ENCODE assay signal across 8 cellular contexts in the genomic region with DNA sequence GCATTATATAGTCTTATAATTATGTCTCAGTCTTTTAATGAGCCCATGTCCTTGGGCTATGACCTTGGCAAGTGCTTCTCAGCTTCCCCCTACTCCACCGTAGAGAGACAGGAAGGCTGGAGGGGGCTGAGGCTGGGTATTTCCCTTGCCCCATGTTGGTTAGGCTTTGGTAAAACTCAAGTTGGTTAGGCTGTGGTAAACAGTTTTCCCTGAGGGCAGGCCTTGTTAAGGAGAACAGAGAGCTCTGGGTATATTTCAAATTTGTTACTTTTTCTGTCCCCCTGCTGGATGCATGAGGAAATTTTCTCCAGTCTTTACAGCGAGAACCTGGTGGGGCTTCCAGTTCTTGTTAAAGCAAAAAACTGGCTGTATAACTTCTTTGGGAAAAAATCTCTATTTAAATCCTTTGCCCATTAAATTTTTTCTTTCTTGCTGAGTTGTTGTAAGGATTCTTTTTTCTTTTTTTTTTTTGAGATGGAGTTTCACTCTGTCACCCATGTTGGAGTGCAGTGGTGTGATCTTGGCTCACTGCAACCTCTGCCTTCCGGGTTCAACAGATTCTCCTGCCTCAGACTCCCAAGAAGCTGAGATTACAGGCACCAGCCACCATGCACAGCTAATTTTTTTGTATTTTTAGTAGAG. TPM values are rescaled to one million over a fixed set of nuclear protein-coding genes. Genes with fewer than 3 reads are reported as not detected.
DNase-seq lines count a peak whose midpoint lies in the region; ATAC-seq, FAIRE-seq and TF ChIP-seq lines count a peak whose summit lies in the region.

No MANE protein-coding gene starts in this region.

- no peak overlapping the region for H3K27ac Mint-ChIP-seq in astrocyte (ENCODE audit: unreplicated experiment)

- H3K36me3 ChIP-seq in astrocyte (ENCODE audit: insufficient read depth, low read length), result no peaks in the 10 kb centered on the region

- no peaks in the 10 kb centered on the region for H3K9me3 Mint-ChIP-seq in astrocyte (ENCODE audit: unreplicated experiment)

- H3K36me3 Mint-ChIP-seq in astrocyte (ENCODE audit: low read depth, unreplicated experiment), result no peaks in the 10 kb centered on the region

- H2AFZ ChIP-seq in astrocyte (ENCODE audit: low read depth, low read length), result peak overlapping the region; percentile 11

- no peaks in the 10 kb centered on the region for H3K79me2 ChIP-seq in astrocyte (ENCODE audit: insufficient read depth, low read length)

- peaks cover 8% of the 10 kb centered on the region for H3K4me1 Mint-ChIP-seq in astrocyte (ENCODE audit: low read depth, unreplicated experiment)

- no peak for FAIRE-seq in D721Med (lab: Jason Lieb, UNC)
- no peak for FAIRE-seq in astrocyte (lab: Jason Lieb, UNC)
- FAIRE-seq in RCC 7860 (lab: Jason Lieb, UNC), result no peak

- no peaks in the 10 kb centered on the region for H4K20me1 ChIP-seq in astrocyte (ENCODE audit: insufficient read depth, low read length)

- DNase-seq in D721Med (ENCODE audit: insufficient read length, low spot score) (no peak), NCI-H526 (lab: John Stamatoyannopoulos, UW) (peak; percentile 15 to 51), astrocyte (ENCODE audit: low read depth) (no peak), left kidney (ENCODE audit: low read depth, low spot score) (peak; percentile 36), NCI-H774 (lab: John Stamatoyannopoulos, UW) (no peak), RCC 7860 (ENCODE audit: low spot score) (no peak)

- H3K27ac ChIP-seq in astrocyte (ENCODE audit: low read depth, low read length), result no peak overlapping the region

- H3K27me3 ChIP-seq in astrocyte (ENCODE audit: insufficient read depth, low read length), result no peaks in the 10 kb centered on the region

- no peak overlapping the region for H3K4me3 ChIP-seq in astrocyte (ENCODE audit: insufficient read depth, low read depth, low read length)

- peak; percentile 80 for ATAC-seq in GM19438 (IDR thresholded peaks at IDR 0.05; ENCODE audit: low read depth, unreplicated experiment)
- no peak for ATAC-seq in HG03280 (IDR thresholded peaks at IDR 0.05; ENCODE audit: unreplicated experiment)

- no peak overlapping the region for H3K9ac ChIP-seq in astrocyte (ENCODE audit: low read length)

- peaks cover 4% of the 10 kb centered on the region for H3K27me3 Mint-ChIP-seq in astrocyte (ENCODE audit: low read depth, unreplicated experiment)

- no peak overlapping the region for H3K4me2 ChIP-seq in astrocyte (ENCODE audit: low read length)

- H3K9me3 ChIP-seq in astrocyte (ENCODE audit: insufficient read depth, low read depth, low read length), result no peaks in the 10 kb centered on the region

- H3K4me3 Mint-ChIP-seq in astrocyte (ENCODE audit: unreplicated experiment), result no peak overlapping the region

- H3K4me1 ChIP-seq in astrocyte (ENCODE audit: insufficient read depth, low read length), result no peaks in the 10 kb centered on the region

- TF ChIP-seq CTCF in D721Med (IDR thresholded peaks at IDR 0.05; ENCODE audit: insufficient read depth, missing control alignments) (peak; percentile 38), astrocyte (IDR thresholded peaks at IDR 0.05; ENCODE audit: insufficient read depth, low read depth, low read length) (peak; percentile 55)

RNA-seq across cellular contexts. Expression of gene DCHS1, which starts 12.2 kb away (rescaled TPM):
- total RNA-seq in astrocyte, result 7.7 and 8.4 TPM in 2 replicates

RNA-seq across cellular contexts. Expression of gene MRPL17, which starts 15.3 kb away (rescaled TPM):
- total RNA-seq in astrocyte, result 89.2 and 89.9 TPM in 2 replicates

RNA-seq across cellular contexts. Expression of gene TPP1, which starts 48.6 kb away (rescaled TPM):
- total RNA-seq in astrocyte, result 43.4 and 58.3 TPM in 2 replicates

RNA-seq across cellular contexts. Expression of gene TAF10, which starts 55.8 kb away (rescaled TPM):
- 111 and 113 TPM in 2 replicates for total RNA-seq in astrocyte

Comparison
In these comparisons a context has a peak if more than half of its experiments do, and no peak if none do; other contexts are left out.
1. DNase-seq: peak in NCI-H526 (2 of 2) and left kidney (single experiment); none in D721Med (single experiment), astrocyte (single experiment), NCI-H774 (single experiment) and RCC 7860 (single experiment).